Comparison of ENCODE assay signal across 21 cellular contexts in genomic region chr2:73079636-73080035, GRCh38.
"Had no signal": no experiment of that assay in that cellular context is flagged by ENCODE, and none has a peak within 500 bp of the region (broad histone marks: within the 10 kb centered on the region; RNA-seq: fewer than 3 reads in every experiment).

No MANE protein-coding gene starts in this region.

- H3K4me1 ChIP-seq: pancreas, transverse colon had no signal

- H3K4me3 Mint-ChIP-seq: immature natural killer cell; memory B cell; natural killer cell; stimulated activated memory B cell treated with anti-CD40 and anti-IgM and Interleukin-4, amounts not matched to agents 10 μg/mL and 1 μg/mL and 100 μg/mL, for 72 hours; stimulated activated naive CD8-positive, alpha-beta T cell treated with anti-CD3 and anti-CD28 coated beads, Interleukin-15, Interleukin-2, amounts not matched to agents 100 ng/mL and 50 ng/mL, for 24 hours had no signal

- H3K4me3 ChIP-seq: lung, pancreas, right lobe of liver, suprapubic skin, transverse colon, vagina had no signal

- DNase-seq: cortex of kidney; effector CD4-positive, alpha-beta T cell; immature natural killer cell; natural killer cell; pancreas; small intestine; stimulated activated CD4-positive, alpha-beta T cell treated with anti-CD3 and anti-CD28 coated beads, Interleukin-12 subunit alpha, Interleukin-12 subunit beta, amount 100 ng/mL, for 4 hours; stimulated activated CD4-positive, alpha-beta T cell treated with anti-CD3 and anti-CD28 coated beads, Interleukin-1b, Interleukin-23, amount 100 ng/mL, for 48 hours; stimulated activated CD4-positive, alpha-beta T cell treated with anti-CD3 and anti-CD28 coated beads, Interleukin-4, amount 100 ng/mL, for 24 hours; transverse colon had no signal

- H3K9me3 ChIP-seq: neutrophil, pancreas, right lobe of liver, suprapubic skin, transverse colon, vagina had no signal

- H3K36me3 ChIP-seq: neutrophil, pancreas, right lobe of liver, transverse colon had no signal

- H3K27me3 Mint-ChIP-seq: stimulated activated naive CD8-positive, alpha-beta T cell treated with anti-CD3 and anti-CD28 coated beads, Interleukin-15, Interleukin-2, amounts not matched to agents 100 ng/mL and 50 ng/mL, for 24 hours had no signal

- H3K4me1 Mint-ChIP-seq: immature natural killer cell; memory B cell; stimulated activated memory B cell treated with anti-CD40 and anti-IgM and Interleukin-4, amounts not matched to agents 10 μg/mL and 1 μg/mL and 100 μg/mL, for 72 hours had no signal

- H3K9me3 Mint-ChIP-seq: immature natural killer cell; memory B cell; natural killer cell; stimulated activated memory B cell treated with anti-CD40 and anti-IgM and Interleukin-4, amounts not matched to agents 10 μg/mL and 1 μg/mL and 100 μg/mL, for 72 hours; stimulated activated naive CD8-positive, alpha-beta T cell treated with anti-CD3 and anti-CD28 coated beads, Interleukin-15, Interleukin-2, amounts not matched to agents 100 ng/mL and 50 ng/mL, for 24 hours had no signal

- H3K27me3 ChIP-seq: pancreas, right lobe of liver, suprapubic skin, transverse colon, vagina had no signal

- H3K27ac Mint-ChIP-seq: immature natural killer cell; memory B cell; natural killer cell; stimulated activated memory B cell treated with anti-CD40 and anti-IgM and Interleukin-4, amounts not matched to agents 10 μg/mL and 1 μg/mL and 100 μg/mL, for 72 hours; stimulated activated naive CD8-positive, alpha-beta T cell treated with anti-CD3 and anti-CD28 coated beads, Interleukin-15, Interleukin-2, amounts not matched to agents 100 ng/mL and 50 ng/mL, for 24 hours had no signal

- H3K36me3 Mint-ChIP-seq: immature natural killer cell, memory B cell, natural killer cell had no signal

- ATAC-seq: left lobe of liver; natural killer cell; pancreas; right lobe of liver; stimulated activated memory B cell treated with anti-CD40 and anti-IgM and Interleukin-4, amounts not matched to agents 10 μg/mL and 1 μg/mL and 100 μg/mL, for 72 hours had no signal

- FAIRE-seq: frontal cortex, keratinocyte, pancreas, small intestine had no signal

- H3K27ac ChIP-seq: neutrophil, pancreas, right lobe of liver, suprapubic skin, transverse colon, vagina had no signal
